ENCODE assay signal across 20 cellular contexts in the genomic region with DNA sequence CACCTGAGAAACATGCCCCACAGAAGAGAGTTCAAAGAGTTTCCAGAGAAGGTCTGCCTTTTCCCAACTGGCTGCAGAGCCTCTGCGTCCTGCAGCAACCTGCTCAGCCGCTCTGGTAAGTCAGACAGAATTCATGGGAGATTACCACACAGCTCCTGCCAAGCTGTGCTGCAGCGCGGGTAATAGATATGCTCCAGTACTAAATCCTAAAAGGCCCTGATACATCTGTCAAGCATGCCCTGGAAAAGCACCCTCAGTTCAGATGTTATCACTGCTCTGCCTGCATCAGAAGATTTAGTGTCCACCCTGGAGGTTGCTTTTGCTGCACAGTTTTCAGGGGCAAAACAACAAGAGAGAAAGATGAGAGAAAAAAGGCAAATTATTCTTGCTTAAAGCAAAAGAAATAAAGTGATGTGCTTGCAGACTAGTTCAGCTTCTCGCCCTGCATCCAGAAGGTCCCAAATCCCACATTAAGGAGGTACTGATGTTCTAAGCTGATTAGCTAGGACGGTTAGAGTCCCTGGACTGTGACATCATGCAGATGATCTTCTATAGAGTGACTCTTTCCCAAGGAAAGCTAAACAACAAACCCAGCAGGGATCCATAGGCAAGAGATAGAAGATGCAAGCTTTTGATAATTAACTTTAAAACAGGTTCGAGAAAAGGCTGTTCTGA.
DNase-seq lines count a peak whose midpoint lies in the region; ATAC-seq and TF ChIP-seq lines count a peak whose summit lies in the region.
"Had no signal": no experiment of that assay in that cellular context is flagged by ENCODE, and none has a peak within 500 bp of the region (broad histone marks: within the 10 kb centered on the region; RNA-seq: fewer than 3 reads in every experiment).

No MANE protein-coding gene starts in this region.

- H3K27me3 ChIP-seq in right atrium auricular region (no peaks in the 10 kb centered on the region), SK-N-SH (ENCODE audit: insufficient read depth) (no peaks in the 10 kb centered on the region)
- H3K27me3 ChIP-seq: esophagus muscularis mucosa, upper lobe of left lung had no signal

- no peak overlapping the region for H3K4me3 ChIP-seq in right atrium auricular region
- no peak overlapping the region for H3K4me3 ChIP-seq in SK-N-SH (ENCODE audit: low read depth in 2 of 2, low read length in 1 of 2)
- H3K4me3 ChIP-seq: esophagus muscularis mucosa, HAP-1, upper lobe of left lung had no signal

- TF ChIP-seq CTCF in right atrium auricular region (IDR thresholded peaks at IDR 0.05) (no peak), SK-N-SH (IDR thresholded peaks at IDR 0.05) (no peak), type B pancreatic cell (conservative IDR thresholded peaks at IDR 0.05) (no peak)

- no peak overlapping the region for H2AFZ ChIP-seq in SK-N-SH (ENCODE audit: low read depth)

- H3K27ac Mint-ChIP-seq in type B pancreatic cell, result peak overlapping the region; percentile 12
- no peak overlapping the region for H3K27ac Mint-ChIP-seq in effector memory CD8-positive, alpha-beta T cell
- H3K27ac Mint-ChIP-seq: stimulated activated naive CD8-positive, alpha-beta T cell treated with anti-CD3 and anti-CD28 coated beads, Interleukin-15, Interleukin-2, amounts not matched to agents 100 ng/mL and 50 ng/mL, for 24 hours had no signal

- H3K9me3 Mint-ChIP-seq in type B pancreatic cell, result no peaks in the 10 kb centered on the region
- H3K9me3 Mint-ChIP-seq in effector memory CD8-positive, alpha-beta T cell, result no peaks in the 10 kb centered on the region
- H3K9me3 Mint-ChIP-seq: stimulated activated naive CD8-positive, alpha-beta T cell treated with anti-CD3 and anti-CD28 coated beads, Interleukin-15, Interleukin-2, amounts not matched to agents 100 ng/mL and 50 ng/mL, for 24 hours had no signal

- no peak for DNase-seq in Right ventricle myocardium inferior (ENCODE audit: missing footprints)
- DNase-seq in right atrium auricular region (ENCODE audit: low spot score), result no peak
- peak; percentile 58 for DNase-seq in SK-N-SH
- DNase-seq in inferior parietal cortex (ENCODE audit: extremely low spot score), result peak; percentile 41
- DNase-seq in type B pancreatic cell (ENCODE audit: extremely low spot score, unreplicated experiment), result no peak
- DNase-seq in NOMO-1 treated with dmso at 0.1 percent for 144 hours (lab: John Stamatoyannopoulos, UW; ENCODE audit: unreplicated experiment), result no peak
- DNase-seq in effector memory CD8-positive, alpha-beta T cell, result no peak
- no peak for DNase-seq in occipital lobe (lab: John Stamatoyannopoulos, UW)
- DNase-seq: activated CD4-positive, alpha-beta T cell treated with anti-CD3 and anti-CD28 coated beads, Interleukin-2, amount 50 U/mL, for 1 hour; activated CD8-positive, alpha-beta memory T cell treated with anti-CD3 and anti-CD28 coated beads, Interleukin-2, amount 50 U/mL, for 48 hours; activated gamma-delta T cell; NCI-H1417; NK-92 treated with Interleukin-12 subunit alpha and Interleukin-12 subunit beta, amount 100 ng/mL, for 24 hours; RPMI8226; stimulated activated CD4-positive, alpha-beta T cell treated with anti-CD3 and anti-CD28 coated beads, Interleukin-2, amount 100 ng/mL, for 48 hours; upper lobe of left lung had no signal

- TF ChIP-seq RAD21 in SK-N-SH (IDR thresholded peaks at IDR 0.05; ENCODE audit: low read length), result no peak; the same call in 1 of the 2 replicates

- H3K4me2 ChIP-seq in SK-N-SH, result no peak overlapping the region

- H3K4me1 Mint-ChIP-seq in type B pancreatic cell (ENCODE audit: unreplicated experiment), result peaks cover 21% of the 10 kb centered on the region
- H3K4me1 Mint-ChIP-seq in effector memory CD8-positive, alpha-beta T cell (ENCODE audit: low read depth in 2 of 2), result no peaks in the 10 kb centered on the region
- H3K4me1 Mint-ChIP-seq: central memory CD8-positive, alpha-beta T cell had no signal

- H3K4me1 ChIP-seq in right atrium auricular region, result no peaks in the 10 kb centered on the region
- H3K4me1 ChIP-seq in SK-N-SH (ENCODE audit: control insufficient read depth in 1 of 2, insufficient read depth in 2 of 2, low read depth in 1 of 2, low read length in 1 of 2), result peaks cover 0 to 5% of the 10 kb centered on the region in 2 experiments; a peak in 1 of 4 replicates
- H3K4me1 ChIP-seq: esophagus muscularis mucosa, HAP-1, upper lobe of left lung had no signal

- WGBS in SK-N-SH (ENCODE audit: low lambda C conversion rate), result 2% methylated on average over 7 of the region's 7 CpGs

- peak in 1 of 2 experiments; percentile 65; a peak in 2 of 4 replicates for TF ChIP-seq EP300 in SK-N-SH (IDR thresholded peaks at IDR 0.05; ENCODE audit: borderline replicate concordance in 1 of 2, low read depth in 1 of 2, low read length in 1 of 2)

- H3K36me3 Mint-ChIP-seq in type B pancreatic cell, result no peaks in the 10 kb centered on the region
- H3K36me3 Mint-ChIP-seq in effector memory CD8-positive, alpha-beta T cell (ENCODE audit: insufficient read depth), result no peaks in the 10 kb centered on the region

- CTCF ChIA-PET in SK-N-SH (lab: Yijun Ruan, JAX), result interaction anchor here (0.8 to 1.4 kb wide), 2 partner anchors 517 to 578 kb away, joined by 3 read pairs; no protein-coding TSS in a partner anchor

- no peaks in the 10 kb centered on the region for H3K9me3 ChIP-seq in right atrium auricular region
- H3K9me3 ChIP-seq in SK-N-SH, result no peaks in the 10 kb centered on the region
- H3K9me3 ChIP-seq: esophagus muscularis mucosa, HAP-1, upper lobe of left lung had no signal

- POLR2A ChIA-PET in SK-N-SH (lab: Yijun Ruan, JAX), result interaction anchor here (0.6 kb wide), 1 partner anchor 118 kb away, joined by 3 read pairs; no protein-coding TSS in a partner anchor

- H3F3A ChIP-seq in SK-N-SH (replicated peaks; ENCODE audit: insufficient read depth), result no peaks in the 10 kb centered on the region

- H3K27ac ChIP-seq in right atrium auricular region (no peak overlapping the region), SK-N-SH (ENCODE audit: low read depth in 2 of 2, low read length in 1 of 2) (no peak overlapping the region)
- H3K27ac ChIP-seq: esophagus muscularis mucosa, upper lobe of left lung had no signal

- H3K9me2 ChIP-seq in SK-N-SH, result 0 out of 2 replicates have a peak, but pooled peaks cover 3% of the 10 kb centered on the region

- H3K27me3 Mint-ChIP-seq in type B pancreatic cell, result peaks cover 3% of the 10 kb centered on the region
- no peaks in the 10 kb centered on the region for H3K27me3 Mint-ChIP-seq in effector memory CD8-positive, alpha-beta T cell
- H3K27me3 Mint-ChIP-seq: central memory CD8-positive, alpha-beta T cell; stimulated activated naive CD8-positive, alpha-beta T cell treated with anti-CD3 and anti-CD28 coated beads, Interleukin-15, Interleukin-2, amounts not matched to agents 100 ng/mL and 50 ng/mL, for 24 hours had no signal

- H3K79me2 ChIP-seq in SK-N-SH (ENCODE audit: insufficient read depth), result no peaks in the 10 kb centered on the region

- no peaks in the 10 kb centered on the region for H3K36me3 ChIP-seq in right atrium auricular region
- H3K36me3 ChIP-seq in SK-N-SH (replicated peaks in 1 of 2; ENCODE audit: control insufficient read depth in 1 of 2, insufficient read depth in 2 of 2, low read length in 1 of 2), result no peaks in the 10 kb centered on the region
- H3K36me3 ChIP-seq: esophagus muscularis mucosa, HAP-1, upper lobe of left lung had no signal

- peak; percentile 75 for ATAC-seq in Right ventricle myocardium inferior
- ATAC-seq in effector memory CD8-positive, alpha-beta T cell (replicated peaks), result no peak

- H3K4me3 Mint-ChIP-seq in type B pancreatic cell, result no peak overlapping the region
- no peak overlapping the region for H3K4me3 Mint-ChIP-seq in effector memory CD8-positive, alpha-beta T cell
- H3K4me3 Mint-ChIP-seq: central memory CD8-positive, alpha-beta T cell; stimulated activated naive CD8-positive, alpha-beta T cell treated with anti-CD3 and anti-CD28 coated beads, Interleukin-15, Interleukin-2, amounts not matched to agents 100 ng/mL and 50 ng/mL, for 24 hours had no signal

- intact Hi-C loops in Right ventricle myocardium inferior (cut with DNase I), result no loop called here

- H4K20me1 ChIP-seq in SK-N-SH (ENCODE audit: insufficient read depth), result no peaks in the 10 kb centered on the region

- no peak overlapping the region for H3K9ac ChIP-seq in SK-N-SH

TF ChIP-seq in SK-N-SH, 30 proteins besides CTCF, POLR2A, EP300 and RAD21 (continues in another document):
- no peak for TF ChIP-seq POLR2AphosphoS5 (IDR thresholded peaks at IDR 0.05; ENCODE audit: low read depth, low read length)
- TF ChIP-seq, protein P1, sequence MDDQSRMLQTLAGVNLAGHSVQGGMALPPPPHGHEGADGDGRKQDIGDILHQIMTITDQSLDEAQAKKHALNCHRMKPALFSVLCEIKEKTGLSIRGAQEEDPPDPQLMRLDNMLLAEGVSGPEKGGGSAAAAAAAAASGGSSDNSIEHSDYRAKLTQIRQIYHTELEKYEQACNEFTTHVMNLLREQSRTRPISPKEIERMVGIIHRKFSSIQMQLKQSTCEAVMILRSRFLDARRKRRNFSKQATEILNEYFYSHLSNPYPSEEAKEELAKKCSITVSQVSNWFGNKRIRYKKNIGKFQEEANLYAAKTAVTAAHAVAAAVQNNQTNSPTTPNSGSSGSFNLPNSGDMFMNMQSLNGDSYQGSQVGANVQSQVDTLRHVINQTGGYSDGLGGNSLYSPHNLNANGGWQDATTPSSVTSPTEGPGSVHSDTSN (IDR thresholded peaks at IDR 0.05), result no peak
- TF ChIP-seq, protein P2, sequence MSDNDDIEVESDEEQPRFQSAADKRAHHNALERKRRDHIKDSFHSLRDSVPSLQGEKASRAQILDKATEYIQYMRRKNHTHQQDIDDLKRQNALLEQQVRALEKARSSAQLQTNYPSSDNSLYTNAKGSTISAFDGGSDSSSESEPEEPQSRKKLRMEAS (IDR thresholded peaks at IDR 0.05; ENCODE audit: low read depth), result no peak
- TF ChIP-seq MXI1 (IDR thresholded peaks at IDR 0.05; ENCODE audit: low read depth, low read length), result peak; percentile 43; the same call in 1 of the 2 replicates
- peak; percentile 93 for TF ChIP-seq GATA2 (CRISPR knock-in tag; IDR thresholded peaks at IDR 0.05)
- TF ChIP-seq CHD2 (IDR thresholded peaks at IDR 0.05; ENCODE audit: low read length, partially characterized antibody), result no peak
- TF ChIP-seq EZH2phosphoT487 (IDR thresholded peaks at IDR 0.05; ENCODE audit: borderline replicate concordance, low read depth), result no peak
- no peak for TF ChIP-seq TCF12 (IDR thresholded peaks at IDR 0.05)
- no peak for TF ChIP-seq MEF2A (IDR thresholded peaks at IDR 0.05; ENCODE audit: borderline replicate concordance, low read depth)
- no peak for TF ChIP-seq RFX5 (IDR thresholded peaks at IDR 0.05; ENCODE audit: low read length)
- no peak for TF ChIP-seq NRF1 (IDR thresholded peaks at IDR 0.05; ENCODE audit: low read depth, low read length)
- TF ChIP-seq YY1 (IDR thresholded peaks at IDR 0.05; ENCODE audit: low read depth), result no peak
- no peak for TF ChIP-seq RXRA (IDR thresholded peaks at IDR 0.05; ENCODE audit: borderline replicate concordance, low read depth)
- no peak for TF ChIP-seq ELF1 (IDR thresholded peaks at IDR 0.05)

Comparison
In these comparisons a context has a peak if more than half of its experiments do, and no peak if none do; other contexts are left out.
1. DNase-seq: peak in SK-N-SH (single experiment) and inferior parietal cortex (single experiment); none in Right ventricle myocardium inferior (single experiment), right atrium auricular region (single experiment), type B pancreatic cell (single experiment), NOMO-1 treated with dmso at 0.1 percent for 144 hours (single experiment), effector memory CD8-positive, alpha-beta T cell (0 of 3) and occipital lobe (single experiment).